ENCODE assay signal across 12 cellular contexts in the genomic region with DNA sequence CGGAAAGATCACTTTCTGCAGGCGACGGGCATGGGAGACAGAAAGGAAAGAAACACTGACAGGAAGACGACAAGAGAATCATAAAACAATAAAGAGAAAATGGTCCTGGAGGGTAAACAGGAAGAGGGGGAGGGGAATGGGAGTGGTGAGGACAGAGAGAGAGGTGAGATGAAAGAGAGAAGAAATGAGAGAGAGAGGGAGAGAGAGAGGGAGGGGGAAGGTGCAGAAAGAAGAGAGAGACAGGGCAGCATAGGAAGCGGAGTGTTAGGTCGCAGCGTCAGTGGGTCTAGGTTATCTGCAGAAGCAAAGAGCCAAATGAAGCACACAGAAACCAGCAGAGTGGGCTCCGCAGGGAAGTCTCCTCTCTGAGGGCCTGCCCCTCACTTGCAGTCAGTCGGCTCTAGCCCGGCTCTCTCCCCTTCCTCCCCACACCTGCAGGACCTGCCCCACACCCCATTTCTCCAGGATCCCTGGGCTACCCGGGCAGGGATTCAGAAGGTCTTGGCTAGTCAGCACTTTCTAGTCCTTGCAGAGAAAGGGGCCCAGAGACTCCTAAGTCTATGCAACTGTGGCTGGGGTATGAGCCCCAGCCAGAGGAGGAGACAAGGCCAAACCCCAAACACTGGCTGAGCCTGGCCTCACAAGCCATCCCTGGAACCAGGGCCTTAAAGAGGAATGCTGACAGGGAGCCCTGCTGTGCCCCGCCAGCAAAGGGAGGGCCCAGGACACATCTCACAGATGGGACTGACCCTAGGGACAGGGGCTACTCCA. TPM values are rescaled to one million over a fixed set of nuclear protein-coding genes. Genes with fewer than 3 reads are reported as not detected.
DNase-seq lines count a peak whose midpoint lies in the region; ATAC-seq, FAIRE-seq and TF ChIP-seq lines count a peak whose summit lies in the region.
"Had no signal": no experiment of that assay in that cellular context is flagged by ENCODE, and none has a peak within 500 bp of the region (broad histone marks: within the 10 kb centered on the region; RNA-seq: fewer than 3 reads in every experiment).

No MANE protein-coding gene starts in this region.

- CTCF ChIA-PET in A549 (lab: Yijun Ruan, JAX): no interaction called here
- CTCF ChIA-PET in T-cell (lab: Charles Lee): no interaction called here

- intact Hi-C loops in left ventricle myocardium inferior (cut with micrococcal nuclease): no loop called here

- H3K9ac ChIP-seq in mucosa of rectum (ENCODE audit: low read depth in 1 of 2, low read length in 2 of 2): no peak overlapping the region

- H3K36me3 ChIP-seq in mucosa of rectum (ENCODE audit: control insufficient read depth in 2 of 2, insufficient read depth in 2 of 2, low read length in 2 of 2) (no peaks in the 10 kb centered on the region), left ventricle myocardium inferior (no peaks in the 10 kb centered on the region)
- H3K36me3 ChIP-seq: ascending aorta, gastrocnemius medialis had no signal

- H3K4me1 Mint-ChIP-seq in T-cell: peaks cover 68 to 75% (median 73%) of the 10 kb centered on the region in 3 donors
- peaks cover 25% of the 10 kb centered on the region for H3K4me1 Mint-ChIP-seq in activated naive CD8-positive, alpha-beta T cell treated with anti-CD3 and anti-CD28 coated beads, Interleukin-2, amount 10 ng/mL, durations not matched to agents 7 days and 5 days

- peaks cover 23% of the 10 kb centered on the region for H3K36me3 Mint-ChIP-seq in T-cell
- H3K36me3 Mint-ChIP-seq in activated naive CD8-positive, alpha-beta T cell treated with anti-CD3 and anti-CD28 coated beads, Interleukin-2, amount 10 ng/mL, durations not matched to agents 7 days and 5 days: peaks cover 4% of the 10 kb centered on the region

- no peaks in the 10 kb centered on the region for H3K9me3 Mint-ChIP-seq in T-cell
- H3K9me3 Mint-ChIP-seq in activated naive CD8-positive, alpha-beta T cell treated with anti-CD3 and anti-CD28 coated beads, Interleukin-2, amount 10 ng/mL, durations not matched to agents 7 days and 5 days: no peaks in the 10 kb centered on the region

- ATAC-seq in A549: no peak; a peak in 1 of 6 replicates
- peak; percentile 74 to 79 (median 76) for ATAC-seq in T-cell (replicated peaks in 1 of 4)
- ATAC-seq in activated naive CD8-positive, alpha-beta T cell treated with anti-CD3 and anti-CD28 coated beads, Interleukin-2, amount 10 ng/mL, durations not matched to agents 7 days and 5 days (ENCODE audit: low read depth): peak; percentile 70
- ATAC-seq: gastrocnemius medialis had no signal

- H3K4me3 Mint-ChIP-seq in T-cell: peak overlapping the region; percentile 80 to 91 (median 90)
- peak overlapping the region; percentile 84 for H3K4me3 Mint-ChIP-seq in activated naive CD8-positive, alpha-beta T cell treated with anti-CD3 and anti-CD28 coated beads, Interleukin-2, amount 10 ng/mL, durations not matched to agents 7 days and 5 days

- no peaks in the 10 kb centered on the region for H3K9me3 ChIP-seq in A549
- H3K9me3 ChIP-seq in mucosa of rectum (ENCODE audit: control insufficient read depth in 2 of 2, low read length in 2 of 2): no peaks in the 10 kb centered on the region
- H3K9me3 ChIP-seq in left ventricle myocardium inferior (replicated peaks): no peaks in the 10 kb centered on the region
- H3K9me3 ChIP-seq: ascending aorta, gastrocnemius medialis had no signal

- TF ChIP-seq EP300 in A549 (IDR thresholded peaks at IDR 0.05): no peak

- H3K27me3 Mint-ChIP-seq in T-cell: no peaks in the 10 kb centered on the region
- H3K27me3 Mint-ChIP-seq in activated naive CD8-positive, alpha-beta T cell treated with anti-CD3 and anti-CD28 coated beads, Interleukin-2, amount 10 ng/mL, durations not matched to agents 7 days and 5 days: peaks cover 6% of the 10 kb centered on the region

- no peak for DNase-seq in A549 (ENCODE audit: low read depth in 1 of 2, low spot score in 1 of 2)
- DNase-seq in T-cell: peak in 28 of 34 experiments; percentile 6 to 54 (median 22)
- peak; percentile 49 for DNase-seq in activated naive CD8-positive, alpha-beta T cell treated with anti-CD3 and anti-CD28 coated beads, Interleukin-2, amount 10 ng/mL, durations not matched to agents 7 days and 5 days
- no peak for DNase-seq in MV-4-11 (lab: John Stamatoyannopoulos, UW)
- DNase-seq in GM03348 (ENCODE audit: low spot score): no peak
- DNase-seq in NCI-H82 treated with DMSO at 0.1 percent for 48 hours (lab: John Stamatoyannopoulos, UW; ENCODE audit: unreplicated experiment): no peak
- DNase-seq in left ventricle myocardium inferior: no peak
- DNase-seq: gastrocnemius medialis had no signal

- TF ChIP-seq RAD21 in A549 (conservative IDR thresholded peaks at IDR 0.05 in 1 of 2, IDR thresholded peaks at IDR 0.05 in 1 of 2): no peak

- H3K27me3 ChIP-seq in mucosa of rectum (ENCODE audit: control insufficient read depth in 2 of 2, insufficient read depth in 2 of 2, low read length in 2 of 2) (no peaks in the 10 kb centered on the region), left ventricle myocardium inferior (ENCODE audit: low read depth) (no peaks in the 10 kb centered on the region)
- H3K27me3 ChIP-seq: ascending aorta, gastrocnemius medialis had no signal

- 77% methylated on average over 12 of the region's 12 CpGs for WGBS in A549 (ENCODE audit: missing lambda C conversion rate)

- peak overlapping the region; percentile 94 to 100 for H3K27ac Mint-ChIP-seq in T-cell
- peak overlapping the region; percentile 97 for H3K27ac Mint-ChIP-seq in activated naive CD8-positive, alpha-beta T cell treated with anti-CD3 and anti-CD28 coated beads, Interleukin-2, amount 10 ng/mL, durations not matched to agents 7 days and 5 days

- no peak for FAIRE-seq in A549 (lab: Jason Lieb, UNC)
- FAIRE-seq: G401.6 had no signal

- POLR2A ChIA-PET in A549 (lab: Yijun Ruan, JAX): no interaction called here
- POLR2A ChIA-PET in T-cell (lab: Charles Lee): no interaction called here
- POLR2A ChIA-PET in activated naive CD8-positive, alpha-beta T cell treated with anti-CD3 and anti-CD28 coated beads, Interleukin-2, amount 10 ng/mL, durations not matched to agents 7 days and 5 days (lab: Charles Lee): no interaction called here

- no peak overlapping the region for H3K4me2 ChIP-seq in A549

- no peak for TF ChIP-seq CTCF in A549 (IDR thresholded peaks at IDR 0.05)
- TF ChIP-seq CTCF in left ventricle myocardium inferior (IDR thresholded peaks at IDR 0.05; ENCODE audit: borderline replicate concordance): no peak

- H3K4me1 ChIP-seq in A549 (no peaks in the 10 kb centered on the region), mucosa of rectum (ENCODE audit: control insufficient read depth in 2 of 2, insufficient read depth in 2 of 2, low read length in 2 of 2) (peaks cover 8 to 10% of the 10 kb centered on the region in 2 donors), left ventricle myocardium inferior (no peaks in the 10 kb centered on the region)
- H3K4me1 ChIP-seq: ascending aorta, gastrocnemius medialis had no signal

- H3K4me3 ChIP-seq in A549 (no peak overlapping the region), mucosa of rectum (ENCODE audit: low read length in 2 of 2) (peak overlapping the region; percentile 14 to 48), left ventricle myocardium inferior (no peak overlapping the region)
- H3K4me3 ChIP-seq: ascending aorta, gastrocnemius medialis had no signal

- TF ChIP-seq POLR2A in A549 (IDR thresholded peaks at IDR 0.05; ENCODE audit: low read length): no peak

- no peak overlapping the region for H3K27ac ChIP-seq in A549
- no peak overlapping the region for H3K27ac ChIP-seq in mucosa of rectum (ENCODE audit: low read depth in 2 of 2, low read length in 2 of 2)
- no peak overlapping the region for H3K27ac ChIP-seq in left ventricle myocardium inferior (replicated peaks)
- H3K27ac ChIP-seq: ascending aorta, gastrocnemius medialis had no signal

TF ChIP-seq in A549, 52 proteins besides CTCF, POLR2A, EP300 and RAD21:
- peak; percentile 53 for TF ChIP-seq MAFK (IDR thresholded peaks at IDR 0.05; ENCODE audit: partially characterized antibody)
- TF ChIP-seq RNF2 (IDR thresholded peaks at IDR 0.05; ENCODE audit: borderline replicate concordance, low read depth): no peak

RNA-seq across cellular contexts. Expression of gene MEIKIN, which starts 29.7 kb away (rescaled TPM):
- polyA plus RNA-seq in A549 (2011; rRNA removed): not detected in 2 replicates
- polyA plus RNA-seq in A549 (2012; cell fraction: cytosol; rRNA removed): not detected in 2 replicates
- not detected in 2 replicates for polyA plus RNA-seq in A549 (2012; cell fraction: nucleus; rRNA removed)
- not detected in 3 replicates for polyA plus RNA-seq in A549 (2017; fragmentation: RNase III; extraction: RNeasy Plus Mini Kit Qiagen cat#74134 plus additional on column Dnase treatment)
- polyA minus RNA-seq in A549 (2011; rRNA and poly(A)+ RNA removed): not detected in 2 replicates
- 1 to 10 TPM in 1 of 5 donors, under 1 TPM in 3, not detected in 1; 0.22 to 1.6 (median 0.73) TPM for total RNA-seq in T-cell
- total RNA-seq in activated naive CD8-positive, alpha-beta T cell treated with anti-CD3 and anti-CD28 coated beads, Interleukin-2, amount 10 ng/mL, durations not matched to agents 7 days and 5 days: 1 to 10 TPM in 1 of 2 experiments, under 1 TPM in 1; 0.55 to 1.2 TPM
- not detected for total RNA-seq in left ventricle myocardium inferior
- total RNA-seq: ascending aorta, gastrocnemius medialis, LHCN-M2 had no signal

RNA-seq across cellular contexts. Expression of gene ACSL6, which starts 36.3 kb away (rescaled TPM):
- polyA plus RNA-seq in A549 (2011; rRNA removed) (0.05 and 0.09 TPM in 2 replicates), A549 (2017; fragmentation: RNase III; extraction: RNeasy Plus Mini Kit Qiagen cat#74134 plus additional on column Dnase treatment) (0.05 to 0.07 TPM (median 0.06 TPM) in 3 replicates)
- polyA plus RNA-seq in A549 (2012; cell fraction: cytosol; rRNA removed): 0.04 and 0.06 TPM in 2 replicates
- 0.08 and 0.43 TPM in 2 replicates for polyA plus RNA-seq in A549 (2012; cell fraction: nucleus; rRNA removed)
- 0.73 and 0.91 TPM in 2 replicates for polyA minus RNA-seq in A549 (2011; rRNA and poly(A)+ RNA removed)
- total RNA-seq in T-cell (10 to 100 TPM; 23.7 to 42.9 (median 27.8) TPM), left ventricle myocardium inferior (2.7 TPM)
- 10 to 100 TPM; 31.5 to 34.6 TPM for total RNA-seq in activated naive CD8-positive, alpha-beta T cell treated with anti-CD3 and anti-CD28 coated beads, Interleukin-2, amount 10 ng/mL, durations not matched to agents 7 days and 5 days
- total RNA-seq: LHCN-M2 had no signal

Comparison
In these comparisons a context has a peak if more than half of its experiments do, and no peak if none do; other contexts are left out.
1. ATAC-seq: peak in T-cell (4 of 4) and activated naive CD8-positive, alpha-beta T cell treated with anti-CD3 and anti-CD28 coated beads, Interleukin-2, amount 10 ng/mL, durations not matched to agents 7 days and 5 days (single experiment); none in A549 (0 of 2).
2. DNase-seq: peak in T-cell (28 of 34) and activated naive CD8-positive, alpha-beta T cell treated with anti-CD3 and anti-CD28 coated beads, Interleukin-2, amount 10 ng/mL, durations not matched to agents 7 days and 5 days (single experiment); none in A549 (0 of 2), MV-4-11 (single experiment), GM03348 (single experiment), NCI-H82 treated with DMSO at 0.1 percent for 48 hours (single experiment) and left ventricle myocardium inferior (single experiment).
3. H3K4me3 ChIP-seq: peak in mucosa of rectum (2 of 2); none in A549 (single experiment) and left ventricle myocardium inferior (single experiment).